Comparison of ENCODE assay signal across 1 cellular context in the genomic region with DNA sequence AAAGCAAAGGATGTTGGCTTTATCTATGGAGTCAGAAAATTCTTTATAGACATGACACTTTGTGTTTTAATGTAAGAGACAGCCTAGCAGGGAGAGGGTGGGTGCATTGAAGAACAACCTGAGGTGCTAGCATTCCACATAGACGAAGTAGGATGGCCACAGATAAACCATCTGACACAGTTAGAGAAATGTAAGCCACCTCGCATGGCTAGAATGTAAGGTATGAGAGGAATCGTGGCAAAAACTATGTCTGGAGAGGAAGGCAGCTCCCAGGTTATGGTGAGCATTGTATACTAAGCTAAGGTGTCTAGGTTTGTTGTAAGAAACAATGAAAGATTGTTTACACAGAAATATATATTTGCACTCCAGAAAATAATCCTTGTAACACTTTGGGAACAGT.
TF ChIP-seq lines count a peak whose summit lies in the region.

No MANE protein-coding gene starts in this region.

TF ChIP-seq in GM23338, 12 proteins besides CTCF, POLR2A, EP300 and RAD21 (continued from another document):
- TF ChIP-seq, protein P1, sequence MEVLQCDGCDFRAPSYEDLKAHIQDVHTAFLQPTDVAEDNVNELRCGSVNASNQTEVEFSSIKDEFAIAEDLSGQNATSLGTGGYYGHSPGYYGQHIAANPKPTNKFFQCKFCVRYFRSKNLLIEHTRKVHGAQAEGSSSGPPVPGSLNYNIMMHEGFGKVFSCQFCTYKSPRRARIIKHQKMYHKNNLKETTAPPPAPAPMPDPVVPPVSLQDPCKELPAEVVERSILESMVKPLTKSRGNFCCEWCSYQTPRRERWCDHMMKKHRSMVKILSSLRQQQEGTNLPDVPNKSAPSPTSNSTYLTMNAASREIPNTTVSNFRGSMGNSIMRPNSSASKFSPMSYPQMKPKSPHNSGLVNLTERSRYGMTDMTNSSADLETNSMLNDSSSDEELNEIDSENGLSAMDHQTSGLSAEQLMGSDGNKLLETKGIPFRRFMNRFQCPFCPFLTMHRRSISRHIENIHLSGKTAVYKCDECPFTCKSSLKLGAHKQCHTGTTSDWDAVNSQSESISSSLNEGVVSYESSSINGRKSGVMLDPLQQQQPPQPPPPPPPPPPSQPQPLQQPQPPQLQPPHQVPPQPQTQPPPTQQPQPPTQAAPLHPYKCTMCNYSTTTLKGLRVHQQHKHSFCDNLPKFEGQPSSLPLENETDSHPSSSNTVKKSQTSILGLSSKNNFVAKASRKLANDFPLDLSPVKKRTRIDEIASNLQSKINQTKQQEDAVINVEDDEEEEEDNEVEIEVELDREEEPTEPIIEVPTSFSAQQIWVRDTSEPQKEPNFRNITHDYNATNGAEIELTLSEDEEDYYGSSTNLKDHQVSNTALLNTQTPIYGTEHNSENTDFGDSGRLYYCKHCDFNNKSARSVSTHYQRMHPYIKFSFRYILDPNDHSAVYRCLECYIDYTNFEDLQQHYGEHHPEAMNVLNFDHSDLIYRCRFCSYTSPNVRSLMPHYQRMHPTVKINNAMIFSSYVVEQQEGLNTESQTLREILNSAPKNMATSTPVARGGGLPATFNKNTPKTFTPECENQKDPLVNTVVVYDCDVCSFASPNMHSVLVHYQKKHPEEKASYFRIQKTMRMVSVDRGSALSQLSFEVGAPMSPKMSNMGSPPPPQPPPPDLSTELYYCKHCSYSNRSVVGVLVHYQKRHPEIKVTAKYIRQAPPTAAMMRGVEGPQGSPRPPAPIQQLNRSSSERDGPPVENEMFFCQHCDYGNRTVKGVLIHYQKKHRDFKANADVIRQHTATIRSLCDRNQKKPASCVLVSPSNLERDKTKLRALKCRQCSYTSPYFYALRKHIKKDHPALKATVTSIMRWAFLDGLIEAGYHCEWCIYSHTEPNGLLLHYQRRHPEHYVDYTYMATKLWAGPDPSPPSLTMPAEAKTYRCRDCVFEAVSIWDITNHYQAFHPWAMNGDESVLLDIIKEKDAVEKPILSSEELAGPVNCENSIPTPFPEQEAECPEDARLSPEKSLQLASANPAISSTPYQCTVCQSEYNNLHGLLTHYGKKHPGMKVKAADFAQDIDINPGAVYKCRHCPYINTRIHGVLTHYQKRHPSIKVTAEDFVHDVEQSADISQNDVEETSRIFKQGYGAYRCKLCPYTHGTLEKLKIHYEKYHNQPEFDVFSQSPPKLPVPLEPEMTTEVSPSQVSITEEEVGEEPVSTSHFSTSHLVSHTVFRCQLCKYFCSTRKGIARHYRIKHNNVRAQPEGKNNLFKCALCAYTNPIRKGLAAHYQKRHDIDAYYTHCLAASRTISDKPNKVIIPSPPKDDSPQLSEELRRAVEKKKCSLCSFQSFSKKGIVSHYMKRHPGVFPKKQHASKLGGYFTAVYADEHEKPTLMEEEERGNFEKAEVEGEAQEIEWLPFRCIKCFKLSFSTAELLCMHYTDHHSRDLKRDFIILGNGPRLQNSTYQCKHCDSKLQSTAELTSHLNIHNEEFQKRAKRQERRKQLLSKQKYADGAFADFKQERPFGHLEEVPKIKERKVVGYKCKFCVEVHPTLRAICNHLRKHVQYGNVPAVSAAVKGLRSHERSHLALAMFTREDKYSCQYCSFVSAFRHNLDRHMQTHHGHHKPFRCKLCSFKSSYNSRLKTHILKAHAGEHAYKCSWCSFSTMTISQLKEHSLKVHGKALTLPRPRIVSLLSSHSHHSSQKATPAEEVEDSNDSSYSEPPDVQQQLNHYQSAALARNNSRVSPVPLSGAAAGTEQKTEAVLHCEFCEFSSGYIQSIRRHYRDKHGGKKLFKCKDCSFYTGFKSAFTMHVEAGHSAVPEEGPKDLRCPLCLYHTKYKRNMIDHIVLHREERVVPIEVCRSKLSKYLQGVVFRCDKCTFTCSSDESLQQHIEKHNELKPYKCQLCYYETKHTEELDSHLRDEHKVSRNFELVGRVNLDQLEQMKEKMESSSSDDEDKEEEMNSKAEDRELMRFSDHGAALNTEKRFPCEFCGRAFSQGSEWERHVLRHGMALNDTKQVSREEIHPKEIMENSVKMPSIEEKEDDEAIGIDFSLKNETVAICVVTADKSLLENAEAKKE (CRISPR knock-in tag; IDR thresholded peaks at IDR 0.05) = no peak
- TF ChIP-seq ZNF114 (CRISPR knock-in tag; IDR thresholded peaks at IDR 0.05) (no peak), CREB1 (CRISPR knock-in tag; IDR thresholded peaks at IDR 0.05; ENCODE audit: low read depth) (no peak), ZNF331 (CRISPR knock-in tag; IDR thresholded peaks at IDR 0.05; ENCODE audit: low read depth) (no peak), NANOG (IDR thresholded peaks at IDR 0.05; ENCODE audit: borderline replicate concordance) (no peak), EZH2 (IDR thresholded peaks at IDR 0.05; ENCODE audit: low read depth, unreplicated experiment) (no peak), STAT1 (IDR thresholded peaks at IDR 0.05; ENCODE audit: unreplicated experiment) (no peak), JUNB (IDR thresholded peaks at IDR 0.05; ENCODE audit: unreplicated experiment) (no peak), POLR2AphosphoS5 (IDR thresholded peaks at IDR 0.05; ENCODE audit: low read depth) (no peak)
- TF ChIP-seq, protein P2, sequence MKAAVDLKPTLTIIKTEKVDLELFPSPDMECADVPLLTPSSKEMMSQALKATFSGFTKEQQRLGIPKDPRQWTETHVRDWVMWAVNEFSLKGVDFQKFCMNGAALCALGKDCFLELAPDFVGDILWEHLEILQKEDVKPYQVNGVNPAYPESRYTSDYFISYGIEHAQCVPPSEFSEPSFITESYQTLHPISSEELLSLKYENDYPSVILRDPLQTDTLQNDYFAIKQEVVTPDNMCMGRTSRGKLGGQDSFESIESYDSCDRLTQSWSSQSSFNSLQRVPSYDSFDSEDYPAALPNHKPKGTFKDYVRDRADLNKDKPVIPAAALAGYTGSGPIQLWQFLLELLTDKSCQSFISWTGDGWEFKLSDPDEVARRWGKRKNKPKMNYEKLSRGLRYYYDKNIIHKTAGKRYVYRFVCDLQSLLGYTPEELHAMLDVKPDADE (IDR thresholded peaks at IDR 0.05) = no peak
